ENCODE assay signal across 1 cellular context in genomic region chr17:32341857-32342602, GRCh38.
TF ChIP-seq lines count a peak whose summit lies in the region.

C17orf75 (minus strand) TSS chr17:32342173; CDS start chr17:32342139, 34 bp downstream.

TF ChIP-seq in WTC11, 78 proteins besides CTCF, POLR2A, EP300 and RAD21 (continued from another document and continues in another):
- TF ChIP-seq USF1 (CRISPR knock-in tag; IDR thresholded peaks at IDR 0.05) (peak; percentile 21; the same call in 1 of the 2 replicates), USF2 (CRISPR knock-in tag; IDR thresholded peaks at IDR 0.05) (peak; percentile 58), ZNF281 (CRISPR knock-in tag; IDR thresholded peaks at IDR 0.05) (peak; percentile 45; the same call in 1 of the 2 replicates), IRF2 (CRISPR knock-in tag; IDR thresholded peaks at IDR 0.05; ENCODE audit: borderline replicate concordance, low read depth) (no peak), SMAD3 (CRISPR knock-in tag; IDR thresholded peaks at IDR 0.05; ENCODE audit: borderline replicate concordance) (no peak), FOXP1 (CRISPR knock-in tag; IDR thresholded peaks at IDR 0.05; ENCODE audit: borderline replicate concordance) (peak; percentile 79), ATF6 (CRISPR knock-in tag; IDR thresholded peaks at IDR 0.05) (no peak), FOXK1 (CRISPR knock-in tag; IDR thresholded peaks at IDR 0.05) (peak; percentile 71; the same call in 1 of the 2 replicates), TEAD4 (CRISPR knock-in tag; IDR thresholded peaks at IDR 0.05) (no peak), MYBL2 (CRISPR knock-in tag; IDR thresholded peaks at IDR 0.05) (no peak), ELF4 (CRISPR knock-in tag; IDR thresholded peaks at IDR 0.05; ENCODE audit: low read depth) (no peak), RORB (CRISPR knock-in tag; IDR thresholded peaks at IDR 0.05) (no peak), HMGA2 (CRISPR knock-in tag; IDR thresholded peaks at IDR 0.05) (no peak), PRDM15 (CRISPR knock-in tag; IDR thresholded peaks at IDR 0.05) (no peak), ETV6 (CRISPR knock-in tag; IDR thresholded peaks at IDR 0.05) (0 out of 2 replicates have a peak, but pooled peaks have one; percentile 73), CBFB (CRISPR knock-in tag; IDR thresholded peaks at IDR 0.05; ENCODE audit: low read depth) (peak; percentile 92; the same call in 1 of the 2 replicates), ZNF121 (CRISPR knock-in tag; IDR thresholded peaks at IDR 0.05) (0 out of 2 replicates have a peak, but pooled peaks have one; percentile 31), ZBTB43 (CRISPR knock-in tag; IDR thresholded peaks at IDR 0.05) (no peak), NR1H2 (CRISPR knock-in tag; IDR thresholded peaks at IDR 0.05) (no peak), ZNF423 (CRISPR knock-in tag; IDR thresholded peaks at IDR 0.05) (no peak), ATF1 (CRISPR knock-in tag; IDR thresholded peaks at IDR 0.05) (no peak), E2F5 (CRISPR knock-in tag; IDR thresholded peaks at IDR 0.05) (no peak), MLX (CRISPR knock-in tag; IDR thresholded peaks at IDR 0.05) (no peak), ZNF317 (CRISPR knock-in tag; IDR thresholded peaks at IDR 0.05; ENCODE audit: borderline replicate concordance, low read depth) (no peak), TCF7 (CRISPR knock-in tag; IDR thresholded peaks at IDR 0.05; ENCODE audit: low read depth) (no peak), ZNF671 (CRISPR knock-in tag; IDR thresholded peaks at IDR 0.05) (no peak), TP53 (CRISPR knock-in tag; IDR thresholded peaks at IDR 0.05) (peak; percentile 89; the same call in 1 of the 2 replicates), ATF2 (CRISPR knock-in tag; IDR thresholded peaks at IDR 0.05; ENCODE audit: borderline replicate concordance, low read depth) (no peak), ARID4B (CRISPR knock-in tag; IDR thresholded peaks at IDR 0.05; ENCODE audit: borderline replicate concordance) (peak; percentile 47; the same call in 1 of the 2 replicates), ZNF425 (CRISPR knock-in tag; conservative IDR thresholded peaks at IDR 0.05) (no peak), ZNF396 (CRISPR knock-in tag; IDR thresholded peaks at IDR 0.05; ENCODE audit: borderline replicate concordance) (no peak), GTF2I (CRISPR knock-in tag; conservative IDR thresholded peaks at IDR 0.05) (no peak)
